In genomic region chr3:49683162-49683561, GRCh38 we compare ENCODE assay signal across 32 cellular contexts. TPM values are rescaled to one million over a fixed set of nuclear protein-coding genes. Genes with fewer than 3 reads are reported as not detected.
A peak's percentile ranks its signal among the peaks of the same experiment; 100 is the strongest.
DNase-seq lines count a peak whose midpoint lies in the region; TF ChIP-seq lines count a peak whose summit lies in the region.
"Had no signal": no experiment of that assay in that cellular context is flagged by ENCODE, and none has a peak within 500 bp of the region (broad histone marks: within the 10 kb centered on the region; RNA-seq: fewer than 3 reads in every experiment).

No MANE protein-coding gene starts in this region.

- H3K4me3 Mint-ChIP-seq in type B pancreatic cell, result no peak overlapping the region
- H3K4me3 Mint-ChIP-seq: brain; natural killer cell; stimulated activated effector memory CD8-positive, alpha-beta T cell treated with anti-CD3 and anti-CD28 coated beads, Interleukin-12 subunit alpha, Interleukin-12 subunit beta, amount 100 ng/mL, for 72 hours; T-helper 17 cell had no signal

- no peak for TF ChIP-seq CTCF in type B pancreatic cell (conservative IDR thresholded peaks at IDR 0.05)

- H3K9me3 Mint-ChIP-seq in type B pancreatic cell, result no peaks in the 10 kb centered on the region
- H3K9me3 Mint-ChIP-seq: brain; natural killer cell; stimulated activated effector memory CD8-positive, alpha-beta T cell treated with anti-CD3 and anti-CD28 coated beads, Interleukin-12 subunit alpha, Interleukin-12 subunit beta, amount 100 ng/mL, for 72 hours had no signal

- no peak overlapping the region for H3K27ac Mint-ChIP-seq in type B pancreatic cell
- H3K27ac Mint-ChIP-seq: brain; natural killer cell; stimulated activated effector memory CD8-positive, alpha-beta T cell treated with anti-CD3 and anti-CD28 coated beads, Interleukin-12 subunit alpha, Interleukin-12 subunit beta, amount 100 ng/mL, for 72 hours; T-helper 17 cell had no signal

- TF ChIP-seq EP300 in Ishikawa (IDR thresholded peaks at IDR 0.05; ENCODE audit: borderline replicate concordance), result no peak

- H3K4me1 Mint-ChIP-seq in type B pancreatic cell (ENCODE audit: unreplicated experiment), result peaks cover 5% of the 10 kb centered on the region

- no peak for TF ChIP-seq RAD21 in Ishikawa (IDR thresholded peaks at IDR 0.05; ENCODE audit: low read depth)

- H3K27me3 Mint-ChIP-seq in type B pancreatic cell, result no peaks in the 10 kb centered on the region

- DNase-seq in caudate nucleus (lab: John Stamatoyannopoulos, UW), result no peak
- peak; percentile 79 for DNase-seq in renal cortical epithelial cell (ENCODE audit: low read depth)
- no peak for DNase-seq in type B pancreatic cell (ENCODE audit: extremely low spot score, unreplicated experiment)
- no peak for DNase-seq in NCI-H2227 treated with DMSO at 0.1 percent for 48 hours (lab: John Stamatoyannopoulos, UW)
- DNase-seq: activated CD4-positive, alpha-beta T cell treated with anti-CD3 and anti-CD28 coated beads, Interleukin-2, amount 50 U/mL, for 4 hours; activated CD4-positive, CD25-positive, alpha-beta regulatory T cell; activated T-cell treated with anti-CD3 and anti-CD28 coated beads, Interleukin-2, amount 50 U/mL, for 48 hours; adrenal gland; Calu3; cerebellar nuclear complex; DMS79 treated with DMSO at 0.1 percent for 48 hours; GDM1; heart left ventricle; Kasumi-1; lower lobe of right lung; natural killer cell; NCI-H1417 treated with DMSO at 0.1 percent for 48 hours; NCI-H2029 treated with DMSO at 0.1 percent for 48 hours; NCI-H526 treated with DMSO at 0.1 percent for 48 hours; NK-92 treated with Interleukin-12 subunit alpha and Interleukin-12 subunit beta, amount 100 ng/mL, for 24 hours; occipital lobe; PC-9; psoas muscle; T-helper 17 cell; upper lobe of left lung had no signal

- peaks cover 5% of the 10 kb centered on the region for H3K36me3 Mint-ChIP-seq in type B pancreatic cell

- peak overlapping the region; percentile 71 for H3K27ac ChIP-seq in caudate nucleus (ENCODE audit: low read depth, low read length)
- H3K27ac ChIP-seq: adrenal gland, esophagus muscularis mucosa, heart left ventricle, lower lobe of right lung, PC-9, psoas muscle, upper lobe of left lung had no signal

TF ChIP-seq in Ishikawa, 13 proteins besides CTCF, POLR2A, EP300 and RAD21:
- TF ChIP-seq CREB1 (IDR thresholded peaks at IDR 0.05; ENCODE audit: low read depth), result no peak
- no peak for TF ChIP-seq REST (IDR thresholded peaks at IDR 0.05; ENCODE audit: low read depth)
- TF ChIP-seq USF1 (IDR thresholded peaks at IDR 0.05), result no peak
- no peak for TF ChIP-seq TAF1 (IDR thresholded peaks at IDR 0.05; ENCODE audit: low read depth)
- TF ChIP-seq TEAD4 (IDR thresholded peaks at IDR 0.05), result peak; percentile 74
- TF ChIP-seq YY1 (IDR thresholded peaks at IDR 0.05; ENCODE audit: low read depth), result no peak
- no peak for TF ChIP-seq FOXM1 (IDR thresholded peaks at IDR 0.05; ENCODE audit: borderline replicate concordance, low read depth)
- no peak for TF ChIP-seq CEBPB (IDR thresholded peaks at IDR 0.05)
- TF ChIP-seq NFIC (IDR thresholded peaks at IDR 0.05), result no peak
- no peak for TF ChIP-seq TCF12 (IDR thresholded peaks at IDR 0.05; ENCODE audit: low read depth)
- no peak for TF ChIP-seq ZBTB7A (IDR thresholded peaks at IDR 0.05; ENCODE audit: low read depth)
- peak; percentile 63; the same call in 1 of the 2 replicates for TF ChIP-seq EGR1 (IDR thresholded peaks at IDR 0.05)
- no peak for TF ChIP-seq MAX (IDR thresholded peaks at IDR 0.05)
TF ChIP-seq in Ishikawa: peak in this region for 2.

RNA-seq across cellular contexts. Expression of gene MST1, which starts 6.1 kb away (rescaled TPM):
- total RNA-seq in renal cortical epithelial cell, result 2.3 and 11.7 TPM in 2 replicates
- 25.7 and 50.7 TPM in 2 replicates for total RNA-seq in type B pancreatic cell (ENCODE audit: low replicate concordance)

RNA-seq across cellular contexts. Expression of gene RNF123, which starts 6.2 kb away (rescaled TPM):
- total RNA-seq in renal cortical epithelial cell, result 11.8 and 36.9 TPM in 2 replicates
- total RNA-seq in type B pancreatic cell (ENCODE audit: low replicate concordance), result 47.2 and 49.9 TPM in 2 replicates

RNA-seq across cellular contexts. Expression of gene APEH, which starts 9.0 kb away (rescaled TPM):
- total RNA-seq in renal cortical epithelial cell (233 and 345 TPM in 2 replicates), type B pancreatic cell (ENCODE audit: low replicate concordance) (141 and 145 TPM in 2 replicates)

RNA-seq across cellular contexts. Expression of gene AMIGO3, which starts 36.3 kb away (rescaled TPM):
- total RNA-seq in renal cortical epithelial cell (not detected in 2 replicates), type B pancreatic cell (ENCODE audit: low replicate concordance) (0.36 TPM in 1 of 2 replicates, not detected in the other)
- total RNA-seq: dermis microvascular lymphatic vessel endothelial cell, kidney epithelial cell, lower lobe of right lung, Right ventricle myocardium inferior had no signal

RNA-seq across cellular contexts. Expression of gene GMPPB, which starts 40.6 kb away (rescaled TPM):
- total RNA-seq in renal cortical epithelial cell, result 34.8 and 53.7 TPM in 2 replicates
- total RNA-seq in type B pancreatic cell (ENCODE audit: low replicate concordance), result 41.9 and 50.4 TPM in 2 replicates
